Comparison of ENCODE assay signal across 23 cellular contexts in genomic region chr18:51884039-51884438, GRCh38.
A peak's percentile ranks its signal among the peaks of the same experiment; 100 is the strongest.
DNase-seq lines count a peak whose midpoint lies in the region; ATAC-seq, FAIRE-seq and TF ChIP-seq lines count a peak whose summit lies in the region.
"Had no signal": no experiment of that assay in that cellular context is flagged by ENCODE, and none has a peak within 500 bp of the region (broad histone marks: within the 10 kb centered on the region; RNA-seq: fewer than 3 reads in every experiment).

No MANE protein-coding gene starts in this region.

- CTCF ChIA-PET in HepG2 (lab: Yijun Ruan, JAX; ENCODE audit: low intra/inter-chr PET ratio, low total read pairs), result no interaction called here
- CTCF ChIA-PET in activated CD8-positive, alpha-beta T cell treated with anti-CD3 and anti-CD28 coated beads, Interleukin-2, amount 10 ng/mL, durations not matched to agents 7 days and 5 days (lab: Charles Lee), result no interaction called here

- no peak overlapping the region for H3K27ac Mint-ChIP-seq in activated CD8-positive, alpha-beta T cell treated with anti-CD3 and anti-CD28 coated beads, Interleukin-2, amount 10 ng/mL, durations not matched to agents 7 days and 5 days
- H3K27ac Mint-ChIP-seq: CD4-positive, CD25-positive, alpha-beta regulatory T cell; CD8-positive, alpha-beta memory T cell; GM23338 had no signal

- TF ChIP-seq RAD21 in HepG2 (CRISPR knock-in tag; IDR thresholded peaks at IDR 0.05), result no peak

- no peaks in the 10 kb centered on the region for H3K4me1 ChIP-seq in right lobe of liver
- H3K4me1 ChIP-seq in HepG2 (ENCODE audit: insufficient read depth, low read length), result no peaks in the 10 kb centered on the region
- H3K4me1 ChIP-seq: BE2C had no signal

- no peaks in the 10 kb centered on the region for H3K27me3 Mint-ChIP-seq in activated CD8-positive, alpha-beta T cell treated with anti-CD3 and anti-CD28 coated beads, Interleukin-2, amount 10 ng/mL, durations not matched to agents 7 days and 5 days (ENCODE audit: low read depth)
- H3K27me3 Mint-ChIP-seq: CD4-positive, CD25-positive, alpha-beta regulatory T cell; CD8-positive, alpha-beta memory T cell had no signal

- H3K4me3 ChIP-seq in right lobe of liver (no peak overlapping the region), HepG2 (replicated peaks in 1 of 3; ENCODE audit: insufficient read depth in 1 of 3, low read depth in 2 of 3, low read length in 3 of 3) (no peak overlapping the region)
- H3K4me3 ChIP-seq: GM23338 had no signal

- H3K36me3 ChIP-seq in right lobe of liver (no peaks in the 10 kb centered on the region), HepG2 (replicated peaks in 1 of 2; ENCODE audit: control insufficient read depth in 1 of 2, insufficient read depth in 2 of 2, low read length in 2 of 2) (no peaks in the 10 kb centered on the region)
- H3K36me3 ChIP-seq: BE2C had no signal

- no peak overlapping the region for H3K4me3 Mint-ChIP-seq in activated CD8-positive, alpha-beta T cell treated with anti-CD3 and anti-CD28 coated beads, Interleukin-2, amount 10 ng/mL, durations not matched to agents 7 days and 5 days
- H3K4me3 Mint-ChIP-seq: CD4-positive, CD25-positive, alpha-beta regulatory T cell; CD8-positive, alpha-beta memory T cell; GM23338 had no signal

- DNase-seq in right lobe of liver, result peak in 2 of 3 donors; percentile 62 to 68
- no peak for DNase-seq in HepG2 (ENCODE audit: low spot score)
- DNase-seq in left lobe of liver (ENCODE audit: low spot score), result peak; percentile 53
- peak; percentile 31 for DNase-seq in mucosa of gallbladder (ENCODE audit: low spot score)
- DNase-seq in HuH-7 (ENCODE audit: low spot score), result no peak
- DNase-seq in NCI-H187 treated with DMSO at 0.1 percent for 48 hours (lab: John Stamatoyannopoulos, UW), result no peak
- DNase-seq in activated CD8-positive, alpha-beta T cell treated with anti-CD3 and anti-CD28 coated beads, Interleukin-2, amount 10 ng/mL, durations not matched to agents 7 days and 5 days, result no peak
- DNase-seq: ACHN; BE2C; C1 segment of cervical spinal cord; CD4-positive, CD25-positive, alpha-beta regulatory T cell; CD8-positive, alpha-beta memory T cell; COR-L47; DMS 273 treated with DMSO at 0.1 percent for 48 hours; DMS79; GDM1; HCEC 1CT had no signal

- in situ Hi-C loops in HepG2 (cut with HindIII; ENCODE audit: extremely low pct_ligation_motif_present, low pct_unique_long_range_greater_than_20kb), result loop anchor here (25.0 kb wide), 1 partner anchor 97 kb away; no protein-coding TSS in a partner anchor

- TF ChIP-seq POLR2A in right lobe of liver (IDR thresholded peaks at IDR 0.05) (no peak), HepG2 (IDR thresholded peaks at IDR 0.05; ENCODE audit: insufficient read depth in 1 of 2, low read depth in 2 of 2, low read length in 2 of 2) (no peak)

- FAIRE-seq in HepG2 (lab: Jason Lieb, UNC), result no peak
- FAIRE-seq: A204.1, GM12892, GM18507, H54, HTR-8/SVneo had no signal

- no peak overlapping the region for H3K4me2 ChIP-seq in HepG2 (ENCODE audit: low read depth, low read length)
- H3K4me2 ChIP-seq: GM23338 had no signal

- peak; percentile 33 to 97 (median 51) for ATAC-seq in right lobe of liver
- no peak for ATAC-seq in HepG2
- peak; percentile 99 for ATAC-seq in left lobe of liver
- no peak for ATAC-seq in activated CD8-positive, alpha-beta T cell treated with anti-CD3 and anti-CD28 coated beads, Interleukin-2, amount 10 ng/mL, durations not matched to agents 7 days and 5 days
- ATAC-seq: GM23338 had no signal

- H3K79me2 ChIP-seq in HepG2 (ENCODE audit: insufficient read depth, low read length), result no peaks in the 10 kb centered on the region

- no peaks in the 10 kb centered on the region for H3K27me3 ChIP-seq in right lobe of liver
- H3K27me3 ChIP-seq in HepG2 (ENCODE audit: control insufficient read depth in 1 of 2, insufficient read depth in 2 of 2, low read length in 2 of 2), result no peaks in the 10 kb centered on the region
- H3K27me3 ChIP-seq: BE2C had no signal

- no peaks in the 10 kb centered on the region for H4K20me1 ChIP-seq in HepG2 (ENCODE audit: insufficient read depth, low read length)

- intact Hi-C loops in right lobe of liver (cut with DNase I) (no loop called here), HepG2 (cut with micrococcal nuclease; ENCODE audit: unreplicated experiment) (no loop called here)

- BruUV-seq in HepG2 (replicated peaks; lab: Mats Ljungman, UMichigan), result no TSS peak

- TF ChIP-seq CTCF in right lobe of liver (IDR thresholded peaks at IDR 0.05) (no peak), HepG2 (CRISPR knock-in tag; IDR thresholded peaks at IDR 0.05) (no peak)

- no peaks in the 10 kb centered on the region for H3K4me1 Mint-ChIP-seq in activated CD8-positive, alpha-beta T cell treated with anti-CD3 and anti-CD28 coated beads, Interleukin-2, amount 10 ng/mL, durations not matched to agents 7 days and 5 days (ENCODE audit: low read depth)
- H3K4me1 Mint-ChIP-seq: CD4-positive, CD25-positive, alpha-beta regulatory T cell; CD8-positive, alpha-beta memory T cell; GM23338 had no signal

- H3K9me3 ChIP-seq in right lobe of liver (no peaks in the 10 kb centered on the region), HepG2 (ENCODE audit: low read length) (peaks cover 79% of the 10 kb centered on the region)
- H3K9me3 ChIP-seq: BE2C had no signal

- H3K27ac ChIP-seq in right lobe of liver, result no peak overlapping the region
- H3K27ac ChIP-seq in HepG2 (ENCODE audit: extremely low read length, insufficient read depth, low read length), result no peak overlapping the region

- H2AFZ ChIP-seq in HepG2 (ENCODE audit: low read length), result no peak overlapping the region
- H2AFZ ChIP-seq: GM23338 had no signal

- H3K36me3 Mint-ChIP-seq in activated CD8-positive, alpha-beta T cell treated with anti-CD3 and anti-CD28 coated beads, Interleukin-2, amount 10 ng/mL, durations not matched to agents 7 days and 5 days (ENCODE audit: low read depth), result no peaks in the 10 kb centered on the region
- H3K36me3 Mint-ChIP-seq: CD4-positive, CD25-positive, alpha-beta regulatory T cell; CD8-positive, alpha-beta memory T cell had no signal

- 29% methylated on average over 3 of the region's 4 CpGs for WGBS in right lobe of liver (ENCODE audit: insufficient coverage, low coverage, low lambda C conversion rate, missing lambda C conversion rate)
- 0% methylated on average over 1 of the region's 4 CpGs for WGBS in HepG2 (ENCODE audit: low lambda C conversion rate)

- TF ChIP-seq EP300 in HepG2 (IDR thresholded peaks at IDR 0.05; ENCODE audit: low read depth in 2 of 2, low read length in 2 of 2) (no peak), HepG2 (CRISPR knock-in tag; IDR thresholded peaks at IDR 0.05; ENCODE audit: borderline replicate concordance) (no peak)

- POLR2A ChIA-PET in HepG2 (lab: Yijun Ruan, JAX), result no interaction called here
- POLR2A ChIA-PET in activated CD8-positive, alpha-beta T cell treated with anti-CD3 and anti-CD28 coated beads, Interleukin-2, amount 10 ng/mL, durations not matched to agents 7 days and 5 days (lab: Charles Lee), result no interaction called here

- peaks cover 5% of the 10 kb centered on the region for H3K9me3 Mint-ChIP-seq in activated CD8-positive, alpha-beta T cell treated with anti-CD3 and anti-CD28 coated beads, Interleukin-2, amount 10 ng/mL, durations not matched to agents 7 days and 5 days (ENCODE audit: insufficient read depth)
- H3K9me3 Mint-ChIP-seq: GM23338 had no signal

- H3K9ac ChIP-seq in HepG2 (ENCODE audit: insufficient read depth, low read depth, low read length), result no peak overlapping the region

TF ChIP-seq in HepG2, 621 proteins besides CTCF, POLR2A, EP300 and RAD21:
- TF ChIP-seq NR2F1 (CRISPR knock-in tag; IDR thresholded peaks at IDR 0.05) (no peak), ARHGAP35 (CRISPR knock-in tag; IDR thresholded peaks at IDR 0.05; ENCODE audit: borderline replicate concordance) (no peak), FOXC1 (CRISPR knock-in tag; IDR thresholded peaks at IDR 0.05; ENCODE audit: borderline replicate concordance) (no peak)
- TF ChIP-seq, protein P1, sequence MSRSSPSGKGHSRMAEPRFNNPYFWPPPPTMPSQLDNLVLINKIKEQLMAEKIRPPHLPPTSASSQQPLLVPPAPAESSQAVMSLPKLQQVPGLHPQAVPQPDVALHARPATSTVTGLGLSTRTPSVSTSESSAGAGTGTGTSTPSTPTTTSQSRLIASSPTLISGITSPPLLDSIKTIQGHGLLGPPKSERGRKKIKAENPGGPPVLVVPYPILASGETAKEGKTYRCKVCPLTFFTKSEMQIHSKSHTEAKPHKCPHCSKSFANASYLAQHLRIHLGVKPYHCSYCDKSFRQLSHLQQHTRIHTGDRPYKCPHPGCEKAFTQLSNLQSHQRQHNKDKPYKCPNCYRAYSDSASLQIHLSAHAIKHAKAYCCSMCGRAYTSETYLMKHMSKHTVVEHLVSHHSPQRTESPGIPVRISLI (CRISPR knock-in tag; IDR thresholded peaks at IDR 0.05; ENCODE audit: borderline replicate concordance), result no peak
TF ChIP-seq in HepG2: peak in this region for 0.

Comparison
In these comparisons a context has a peak if more than half of its experiments do, and no peak if none do; other contexts are left out.
1. ATAC-seq: peak in right lobe of liver (4 of 4) and left lobe of liver (single experiment); none in HepG2 (single experiment) and activated CD8-positive, alpha-beta T cell treated with anti-CD3 and anti-CD28 coated beads, Interleukin-2, amount 10 ng/mL, durations not matched to agents 7 days and 5 days (single experiment).
2. DNase-seq: peak in right lobe of liver (2 of 3), left lobe of liver (single experiment) and mucosa of gallbladder (single experiment); none in HepG2 (single experiment), HuH-7 (single experiment), NCI-H187 treated with DMSO at 0.1 percent for 48 hours (single experiment) and activated CD8-positive, alpha-beta T cell treated with anti-CD3 and anti-CD28 coated beads, Interleukin-2, amount 10 ng/mL, durations not matched to agents 7 days and 5 days (single experiment).